Comparison of ENCODE assay signal across 19 cellular contexts in genomic region chr5:285991-286557, GRCh38. TPM values are rescaled to one million over a fixed set of nuclear protein-coding genes. Genes with fewer than 3 reads are reported as not detected.
A peak's percentile ranks its signal among the peaks of the same experiment; 100 is the strongest.
DNase-seq lines count a peak whose midpoint lies in the region; ATAC-seq, FAIRE-seq and TF ChIP-seq lines count a peak whose summit lies in the region.
"Had no signal": no experiment of that assay in that cellular context is flagged by ENCODE, and none has a peak within 500 bp of the region (broad histone marks: within the 10 kb centered on the region; RNA-seq: fewer than 3 reads in every experiment).

No MANE protein-coding gene starts in this region.

- TF ChIP-seq POLR2A in K562 (conservative IDR thresholded peaks at IDR 0.05) (no peak), esophagus muscularis mucosa (IDR thresholded peaks at IDR 0.05; ENCODE audit: low read depth) (no peak)

- H3K27ac ChIP-seq in BLaER1 treated with 17β-estradiol and CSF1 and Interleukin-3, amounts not matched to agents 10 nM and 100 nM, result peak overlapping the region in 7 of 11 experiments; percentile 6 to 73 (median 51); a peak in 14 of 22 replicates
- H3K27ac ChIP-seq in GM23338 (ENCODE audit: low read depth) (no peak overlapping the region), K562 (ENCODE audit: extremely low read depth, low read depth, low read length) (no peak overlapping the region), osteoblast (ENCODE audit: low read depth, low read length) (no peak overlapping the region), esophagus muscularis mucosa (replicated peaks in 1 of 4) (no peak overlapping the region)

- POLR2A ChIA-PET in K562 (lab: Yijun Ruan, JAX), result interaction anchor here (0.9 to 5.8 kb wide), 5 partner anchors 8 to 62 kb away, joined by 3 to 45 read pairs (median 5); partner anchors contain the start of gene PDCD6

- H3K4me3 ChIP-seq in BLaER1 treated with 17β-estradiol and CSF1 and Interleukin-3, amounts not matched to agents 10 nM and 100 nM, result peak overlapping the region in 6 of 10 experiments; percentile 29 to 43 (median 36); a peak in 8 of 20 replicates
- H3K4me3 ChIP-seq in GM23338 (no peak overlapping the region), K562 (no peak overlapping the region), osteoblast (ENCODE audit: insufficient read depth, low read length) (no peak overlapping the region), esophagus muscularis mucosa (no peak overlapping the region)

- 90% methylated on average over 14 of the region's 14 CpGs for WGBS in K562 (ENCODE audit: insufficient coverage, low coverage, missing lambda C conversion rate)
- WGBS in esophagus muscularis mucosa, result 87% methylated on average over 13 of the region's 14 CpGs

- no peak for TF ChIP-seq RAD21 in K562 (CRISPR knock-in tag; conservative IDR thresholded peaks at IDR 0.05 in 1 of 2, IDR thresholded peaks at IDR 0.05 in 1 of 2)

- H3K4me3 Mint-ChIP-seq in GM23338, result no peak overlapping the region

- H2AFZ ChIP-seq in GM23338 (no peak overlapping the region), K562 (ENCODE audit: low read depth, low read length) (no peak overlapping the region), osteoblast (ENCODE audit: low read length) (no peak overlapping the region)

- H3K27me3 ChIP-seq in BLaER1 treated with 17β-estradiol and CSF1 and Interleukin-3, amounts not matched to agents 10 nM and 100 nM, result no peaks in the 10 kb centered on the region
- H3K27me3 ChIP-seq in GM23338 (ENCODE audit: insufficient read depth), result no peaks in the 10 kb centered on the region
- H3K27me3 ChIP-seq in K562 (ENCODE audit: control insufficient read depth in 2 of 2, insufficient read depth in 2 of 2, low read length in 2 of 2), result no peaks in the 10 kb centered on the region
- no peaks in the 10 kb centered on the region for H3K27me3 ChIP-seq in osteoblast (ENCODE audit: insufficient read depth, low read length)
- no peaks in the 10 kb centered on the region for H3K27me3 ChIP-seq in esophagus muscularis mucosa

- H3K27ac Mint-ChIP-seq in GM23338, result peak overlapping the region; percentile 52; the same call in 1 of the 2 replicates

- peaks cover 12 to 54% (median 29%) of the 10 kb centered on the region in 10 experiments; a peak in 19 of 20 replicates for H3K4me1 ChIP-seq in BLaER1 treated with 17β-estradiol and CSF1 and Interleukin-3, amounts not matched to agents 10 nM and 100 nM
- H3K4me1 ChIP-seq in GM23338 (ENCODE audit: insufficient read depth) (no peaks in the 10 kb centered on the region), K562 (replicated peaks in 1 of 2; ENCODE audit: control insufficient read depth in 2 of 2, insufficient read depth in 2 of 2, low read length in 2 of 2) (peaks cover 0 to 4% of the 10 kb centered on the region in 2 experiments; a peak in 1 of 5 replicates), osteoblast (ENCODE audit: insufficient read depth, low read length) (no peaks in the 10 kb centered on the region), esophagus muscularis mucosa (no peaks in the 10 kb centered on the region)

- peaks cover 0 to 92% (median 79%) of the 10 kb centered on the region in 11 experiments; a peak in 20 of 22 replicates for H3K9me3 ChIP-seq in BLaER1 treated with 17β-estradiol and CSF1 and Interleukin-3, amounts not matched to agents 10 nM and 100 nM (replicated peaks in 1 of 11)
- H3K9me3 ChIP-seq in K562 (replicated peaks; ENCODE audit: control insufficient read depth, insufficient read depth, low read depth, low read length), result no peaks in the 10 kb centered on the region
- no peaks in the 10 kb centered on the region for H3K9me3 ChIP-seq in osteoblast (ENCODE audit: low read depth, low read length)
- no peaks in the 10 kb centered on the region for H3K9me3 ChIP-seq in esophagus muscularis mucosa

- intact Hi-C loops in K562 (cut with micrococcal nuclease), result no loop called here
- intact Hi-C loops in esophagus muscularis mucosa (cut with DNase I), result no loop called here

- CTCF ChIA-PET in K562 (lab: Yijun Ruan, JAX; ENCODE audit: low intra/inter-chr PET ratio), result no interaction called here

- H3K9ac ChIP-seq in BLaER1 treated with 17β-estradiol and CSF1 and Interleukin-3, amounts not matched to agents 10 nM and 100 nM, result peak overlapping the region in 2 of 11 experiments; percentile 20 to 30; a peak in 1 of 22 replicates
- no peak overlapping the region for H3K9ac ChIP-seq in K562 (ENCODE audit: insufficient read depth in 1 of 2, low read depth in 2 of 2, low read length in 2 of 2)

- TF ChIP-seq EP300 in K562 (IDR thresholded peaks at IDR 0.05; ENCODE audit: low read length) (no peak), esophagus muscularis mucosa (IDR thresholded peaks at IDR 0.05) (no peak)

- H3K9me3 Mint-ChIP-seq in GM23338, result peaks cover 36% of the 10 kb centered on the region
- H3K9me3 Mint-ChIP-seq: CD4-positive, alpha-beta memory T cell; IgD-negative memory B cell had no signal

- peaks cover 64% of the 10 kb centered on the region for H3K36me3 Mint-ChIP-seq in GM23338 (ENCODE audit: low read depth)

- no peak for TF ChIP-seq CTCF in GM23338 (conservative IDR thresholded peaks at IDR 0.05; ENCODE audit: low read depth in 2 of 2)
- TF ChIP-seq CTCF in K562 (IDR thresholded peaks at IDR 0.05 in 2 of 3, conservative IDR thresholded peaks at IDR 0.05 in 1 of 3; ENCODE audit: insufficient read depth in 2 of 3, low read depth in 1 of 3, low read length in 3 of 3), result no peak
- no peak for TF ChIP-seq CTCF in osteoblast (IDR thresholded peaks at IDR 0.05; ENCODE audit: extremely low read depth, low read depth, low read length)
- no peak for TF ChIP-seq CTCF in esophagus muscularis mucosa (IDR thresholded peaks at IDR 0.05)

- H3K9me1 ChIP-seq in K562 (ENCODE audit: control insufficient read depth, insufficient read depth, low read length), result no peaks in the 10 kb centered on the region

- H3K36me3 ChIP-seq in BLaER1 treated with 17β-estradiol and CSF1 and Interleukin-3, amounts not matched to agents 10 nM and 100 nM, result peaks cover 63 to 87% (median 76%) of the 10 kb centered on the region in 11 experiments
- H3K36me3 ChIP-seq in GM23338 (ENCODE audit: insufficient read depth) (no peaks in the 10 kb centered on the region; the same call in 1 of the 2 replicates), K562 (ENCODE audit: control insufficient read depth, insufficient read depth, low read length) (peaks cover 49% of the 10 kb centered on the region; the same call in 2 of the 3 replicates), osteoblast (ENCODE audit: insufficient read depth, low read length) (peaks cover 15% of the 10 kb centered on the region), esophagus muscularis mucosa (peaks cover 0 to 32% (median 28%) of the 10 kb centered on the region in 4 donors)

- peaks cover 9 to 94% (median 50%) of the 10 kb centered on the region in 11 experiments; a peak in 16 of 22 replicates for H4K20me1 ChIP-seq in BLaER1 treated with 17β-estradiol and CSF1 and Interleukin-3, amounts not matched to agents 10 nM and 100 nM
- 0 out of 2 replicates have a peak, but pooled peaks cover 9% of the 10 kb centered on the region for H4K20me1 ChIP-seq in GM23338 (replicated peaks; ENCODE audit: insufficient read depth)
- peaks cover 10% of the 10 kb centered on the region; the same call in 1 of the 2 replicates for H4K20me1 ChIP-seq in K562 (replicated peaks; ENCODE audit: control insufficient read depth, insufficient read depth, low read length)
- peaks cover 55% of the 10 kb centered on the region for H4K20me1 ChIP-seq in osteoblast (ENCODE audit: insufficient read depth, low read length)

- no peaks in the 10 kb centered on the region for H3F3A ChIP-seq in GM23338 (replicated peaks; ENCODE audit: low read depth)

- no peak for FAIRE-seq in K562 (lab: Jason Lieb, UNC)

- no peaks in the 10 kb centered on the region for H3K9me2 ChIP-seq in GM23338 (ENCODE audit: insufficient read depth)

- no peaks in the 10 kb centered on the region for H3K4me1 Mint-ChIP-seq in GM23338

- in situ Hi-C loops in K562 (cut with MboI), result no loop called here

- no TSS peak for BruUV-seq in K562 (replicated peaks; lab: Mats Ljungman, UMichigan)

- H3K4me2 ChIP-seq in BLaER1 treated with 17β-estradiol and CSF1 and Interleukin-3, amounts not matched to agents 10 nM and 100 nM, result peak overlapping the region in 9 of 11 experiments; percentile 13 to 61 (median 28); a peak in 12 of 22 replicates
- no peak overlapping the region for H3K4me2 ChIP-seq in GM23338
- no peak overlapping the region for H3K4me2 ChIP-seq in K562 (ENCODE audit: insufficient read depth, low read length)
- H3K4me2 ChIP-seq in osteoblast (ENCODE audit: insufficient read depth, low read length), result no peak overlapping the region

- DNase-seq in GM23338 (ENCODE audit: low spot score) (no peak), K562 (ENCODE audit: extremely low read depth in 1 of 4, low spot score in 3 of 4) (no peak), osteoblast (ENCODE audit: insufficient read length, low spot score, missing footprints) (peak; percentile 39), NCI-H1417 (lab: John Stamatoyannopoulos, UW) (no peak), esophagus muscularis mucosa (ENCODE audit: extremely low spot score) (no peak)
- no peak for DNase-seq in effector CD4-positive, alpha-beta T cell
- DNase-seq: AML-193; CD4-positive, alpha-beta memory T cell; DMS79; GF-D8; GOT3; NCI-H1048; NCI-H187; NCI-H2171; NCI-H774 had no signal

- no peak for ATAC-seq in GM23338
- no peak for ATAC-seq in K562
- ATAC-seq: Panc1, Right ventricle myocardium inferior had no signal

- H3K79me2 ChIP-seq in GM23338 (replicated peaks; ENCODE audit: insufficient read depth), result peaks cover 77% of the 10 kb centered on the region
- peaks cover 76% of the 10 kb centered on the region for H3K79me2 ChIP-seq in K562 (ENCODE audit: control insufficient read depth, insufficient read depth, low read length)
- peaks cover 73% of the 10 kb centered on the region for H3K79me2 ChIP-seq in osteoblast (ENCODE audit: insufficient read depth, low read length)

- peaks cover 21% of the 10 kb centered on the region for H3K27me3 Mint-ChIP-seq in GM23338 (ENCODE audit: insufficient read depth, low read depth, poor library complexity)
- H3K27me3 Mint-ChIP-seq: CD4-positive, alpha-beta memory T cell; IgD-negative memory B cell had no signal

RNA-seq across cellular contexts. Expression of gene PDCD6, which starts 14.6 kb away (rescaled TPM):
- 80.6 and 80.9 TPM in 2 replicates for total RNA-seq in GM23338 (2014; rRNA removed; shearing (Covaris generic))
- polyA plus RNA-seq in GM23338 (2016; fragmentation: Nextera tagmentation; extraction: Ambion mirVana), result 127 and 129 TPM in 2 replicates
- total RNA-seq in K562 (2011; cell fraction: chromatin; rRNA removed; ENCODE audit: low replicate concordance), result 308 and 309 TPM in 2 replicates
- 184 and 199 TPM in 2 replicates for total RNA-seq in K562 (2011; cell fraction: nucleolus; rRNA removed)
- 242 and 272 TPM in 2 replicates for total RNA-seq in K562 (2011; cell fraction: nucleoplasm; rRNA removed)
- total RNA-seq in K562 (2014; rRNA removed), result 197 and 226 TPM in 2 replicates
- total RNA-seq in K562 (2014; rRNA removed; fragmentation: Illumina TruSeq; extraction: Trizol), result 196 and 217 TPM in 2 replicates
- 187 and 193 TPM in 2 replicates for total RNA-seq in K562 (2015; rRNA removed; fragmentation: Illumina TruSeq; extraction: Trizol)
- 148 and 156 TPM in 2 replicates for total RNA-seq in K562 (2021)
- 350 and 487 TPM in 2 replicates for polyA plus RNA-seq in K562 (2011; rRNA removed)
- 426 and 451 TPM in 2 replicates for polyA plus RNA-seq in K562 (2011; cell fraction: cytosol; rRNA removed)
- polyA plus RNA-seq in K562 (2011; cell fraction: nucleus; rRNA removed), result 307 and 341 TPM in 2 replicates
- 174 and 212 TPM in 2 replicates for polyA plus RNA-seq in K562 (2012)
- polyA plus RNA-seq in K562 (2014; fragmentation: Illumina TruSeq; extraction: Trizol), result 192 and 199 TPM in 2 replicates
- polyA plus RNA-seq in K562 (2014; fragmentation: Nextera tagmentation; extraction: Ambion mirVana), result 10 to 100 TPM; 36.4 to 50.0 TPM
- 231 and 257 TPM in 2 replicates for polyA plus RNA-seq in K562 (2014; rRNA removed)
- 195 and 295 TPM in 2 replicates for polyA minus RNA-seq in K562 (2011; rRNA and poly(A)+ RNA removed)
- polyA minus RNA-seq in K562 (2011; cell fraction: cytosol; rRNA and poly(A)+ RNA removed), result 84.1 and 88.1 TPM in 2 replicates
- 71.5 and 88.4 TPM in 2 replicates for polyA minus RNA-seq in K562 (2011; cell fraction: nucleus; rRNA and poly(A)+ RNA removed)
- total RNA-seq in osteoblast, result 60.1 and 71.3 TPM in 2 replicates
- 10 to 100 TPM; 38.6 to 66.1 (median 56.9) TPM for total RNA-seq in esophagus muscularis mucosa

RNA-seq across cellular contexts. Expression of gene AHRR, which starts 35.4 kb away (rescaled TPM):
- 0.97 and 1.8 TPM in 2 replicates for total RNA-seq in GM23338 (2014; rRNA removed; shearing (Covaris generic))
- polyA plus RNA-seq in GM23338 (2016; fragmentation: Nextera tagmentation; extraction: Ambion mirVana) (0.27 and 0.61 TPM in 2 replicates), K562 (2011; rRNA removed) (0.68 and 1.3 TPM in 2 replicates), K562 (2014; fragmentation: Illumina TruSeq; extraction: Trizol) (0.43 and 0.72 TPM in 2 replicates), K562 (2014; fragmentation: Nextera tagmentation; extraction: Ambion mirVana) (under 1 TPM in 1 of 2 experiments, not detected in 1; 0.06 TPM), K562 (2014; rRNA removed) (0.89 and 1.8 TPM in 2 replicates)
- total RNA-seq in K562 (2011; cell fraction: chromatin; rRNA removed; ENCODE audit: low replicate concordance), result 2.8 and 5.5 TPM in 2 replicates
- total RNA-seq in K562 (2011; cell fraction: nucleolus; rRNA removed), result 2.1 and 3.2 TPM in 2 replicates
- 0.99 and 1.4 TPM in 2 replicates for total RNA-seq in K562 (2011; cell fraction: nucleoplasm; rRNA removed)
- total RNA-seq in K562 (2014; rRNA removed) (0.82 and 1.1 TPM in 2 replicates), K562 (2014; rRNA removed; fragmentation: Illumina TruSeq; extraction: Trizol) (0.18 and 0.61 TPM in 2 replicates), K562 (2015; rRNA removed; fragmentation: Illumina TruSeq; extraction: Trizol) (1.2 TPM in 2 replicates), K562 (2021) (1.6 and 1.8 TPM in 2 replicates), osteoblast (52.2 and 54.6 TPM in 2 replicates), esophagus muscularis mucosa (1 to 10 TPM in 2 of 4 donors, under 1 TPM in 2; 0.33 to 5.5 (median 0.86) TPM)
- 0.88 and 1.8 TPM in 2 replicates for polyA plus RNA-seq in K562 (2011; cell fraction: cytosol; rRNA removed)
- 5.4 and 7.4 TPM in 2 replicates for polyA plus RNA-seq in K562 (2011; cell fraction: nucleus; rRNA removed)
- 1.6 and 4.2 TPM in 2 replicates for polyA plus RNA-seq in K562 (2012)
- 0.15 and 0.91 TPM in 2 replicates for polyA minus RNA-seq in K562 (2011; rRNA and poly(A)+ RNA removed)
- polyA minus RNA-seq in K562 (2011; cell fraction: cytosol; rRNA and poly(A)+ RNA removed), result 0.76 and 1.3 TPM in 2 replicates
- 2.3 and 2.9 TPM in 2 replicates for polyA minus RNA-seq in K562 (2011; cell fraction: nucleus; rRNA and poly(A)+ RNA removed)

Comparison
In these comparisons a context has a peak if more than half of its experiments do, and no peak if none do; other contexts are left out.
1. H3K27ac ChIP-seq: peak in BLaER1 treated with 17β-estradiol and CSF1 and Interleukin-3, amounts not matched to agents 10 nM and 100 nM (7 of 11); none in GM23338 (single experiment), K562 (single experiment), osteoblast (single experiment) and esophagus muscularis mucosa (0 of 4).
2. H3K4me2 ChIP-seq: peak in BLaER1 treated with 17β-estradiol and CSF1 and Interleukin-3, amounts not matched to agents 10 nM and 100 nM (9 of 11); none in GM23338 (single experiment), K562 (single experiment) and osteoblast (single experiment).
3. H3K4me3 ChIP-seq: peak in BLaER1 treated with 17β-estradiol and CSF1 and Interleukin-3, amounts not matched to agents 10 nM and 100 nM (6 of 10); none in GM23338 (single experiment), K562 (single experiment), osteoblast (single experiment) and esophagus muscularis mucosa (0 of 4).